In genomic region chr13:71876648-71877279, GRCh38 we compare ENCODE assay signal across 17 cellular contexts. TPM values are rescaled to one million over a fixed set of nuclear protein-coding genes. Genes with fewer than 3 reads are reported as not detected.
DNase-seq lines count a peak whose midpoint lies in the region; ATAC-seq and TF ChIP-seq lines count a peak whose summit lies in the region.
"Had no signal": no experiment of that assay in that cellular context is flagged by ENCODE, and none has a peak within 500 bp of the region (broad histone marks: within the 10 kb centered on the region; RNA-seq: fewer than 3 reads in every experiment).

No MANE protein-coding gene starts in this region.

- peaks cover 5% of the 10 kb centered on the region for H3K9me3 Mint-ChIP-seq in WTC11
- H3K9me3 Mint-ChIP-seq in neural progenitor cell, result peaks cover 2% of the 10 kb centered on the region
- H3K9me3 Mint-ChIP-seq: activated naive CD8-positive, alpha-beta T cell treated with anti-CD3 and anti-CD28 coated beads, Interleukin-2, amount 10 ng/mL, durations not matched to agents 7 days and 5 days; stimulated activated memory B cell treated with anti-CD40 and anti-IgM and Interleukin-4, amounts not matched to agents 10 μg/mL and 1 μg/mL and 100 μg/mL, for 72 hours had no signal

- H3K27me3 ChIP-seq in neural progenitor cell, result no peaks in the 10 kb centered on the region
- H3K27me3 ChIP-seq: brain microvascular endothelial cell, colonic mucosa, pancreas had no signal

- H3K36me3 ChIP-seq in neural progenitor cell, result no peaks in the 10 kb centered on the region
- H3K36me3 ChIP-seq: brain microvascular endothelial cell, colonic mucosa, pancreas had no signal

- no peaks in the 10 kb centered on the region for H3K9me3 ChIP-seq in neural progenitor cell (ENCODE audit: low read depth)
- H3K9me3 ChIP-seq: colonic mucosa, pancreas had no signal

- peaks cover 49% of the 10 kb centered on the region for H3K4me1 Mint-ChIP-seq in WTC11
- peaks cover 31% of the 10 kb centered on the region for H3K4me1 Mint-ChIP-seq in neural progenitor cell
- H3K4me1 Mint-ChIP-seq: stimulated activated memory B cell treated with anti-CD40 and anti-IgM and Interleukin-4, amounts not matched to agents 10 μg/mL and 1 μg/mL and 100 μg/mL, for 72 hours had no signal

- no peak for DNase-seq in WTC11 (ENCODE audit: low spot score)
- DNase-seq in neural progenitor cell (ENCODE audit: low spot score), result no peak
- no peak for DNase-seq in caudate nucleus (lab: John Stamatoyannopoulos, UW)
- DNase-seq: activated CD4-positive, alpha-beta T cell treated with anti-CD3 and anti-CD28 coated beads for 36 hours; activated naive CD8-positive, alpha-beta T cell treated with anti-CD3 and anti-CD28 coated beads, Interleukin-2, amount 10 ng/mL, durations not matched to agents 7 days and 5 days; brain microvascular endothelial cell; colonic mucosa; EL; Karpas-422; NCI-H510A; pancreas had no signal

- H3K4me2 ChIP-seq in neural progenitor cell, result peak overlapping the region; percentile 71

- H3K36me3 Mint-ChIP-seq in WTC11, result no peaks in the 10 kb centered on the region
- no peaks in the 10 kb centered on the region for H3K36me3 Mint-ChIP-seq in neural progenitor cell
- H3K36me3 Mint-ChIP-seq: activated naive CD8-positive, alpha-beta T cell treated with anti-CD3 and anti-CD28 coated beads, Interleukin-2, amount 10 ng/mL, durations not matched to agents 7 days and 5 days; stimulated activated memory B cell treated with anti-CD40 and anti-IgM and Interleukin-4, amounts not matched to agents 10 μg/mL and 1 μg/mL and 100 μg/mL, for 72 hours had no signal

- TF ChIP-seq CTCF in WTC11 (IDR thresholded peaks at IDR 0.05) (no peak), neural progenitor cell (IDR thresholded peaks at IDR 0.05) (no peak)

- H3K27ac Mint-ChIP-seq in WTC11 (peak overlapping the region; percentile 91), neural progenitor cell (peak overlapping the region; percentile 44)
- H3K27ac Mint-ChIP-seq: activated CD4-positive, alpha-beta T cell treated with anti-CD3 and anti-CD28 coated beads for 36 hours; activated naive CD8-positive, alpha-beta T cell treated with anti-CD3 and anti-CD28 coated beads, Interleukin-2, amount 10 ng/mL, durations not matched to agents 7 days and 5 days; stimulated activated memory B cell treated with anti-CD40 and anti-IgM and Interleukin-4, amounts not matched to agents 10 μg/mL and 1 μg/mL and 100 μg/mL, for 72 hours had no signal

- H3F3A ChIP-seq in neural progenitor cell (ENCODE audit: low read depth), result peaks cover 27% of the 10 kb centered on the region

- H3K79me2 ChIP-seq in neural progenitor cell (ENCODE audit: low read depth), result no peaks in the 10 kb centered on the region

- ATAC-seq in GM19395 (IDR thresholded peaks at IDR 0.05; ENCODE audit: unreplicated experiment), result peak; percentile 51
- ATAC-seq in HG02870 (IDR thresholded peaks at IDR 0.05; ENCODE audit: unreplicated experiment), result peak; percentile 40
- ATAC-seq in WTC11, result peak; percentile 18; the same call in 1 of the 2 replicates
- ATAC-seq in GM18870 (IDR thresholded peaks at IDR 0.05; ENCODE audit: unreplicated experiment), result no peak
- ATAC-seq in HG03097 (IDR thresholded peaks at IDR 0.05; ENCODE audit: low FRiP score, unreplicated experiment), result no peak
- ATAC-seq: activated CD4-positive, alpha-beta T cell treated with anti-CD3 and anti-CD28 coated beads for 36 hours; pancreas; sciatic nerve; stimulated activated memory B cell treated with anti-CD40 and anti-IgM and Interleukin-4, amounts not matched to agents 10 μg/mL and 1 μg/mL and 100 μg/mL, for 72 hours had no signal

- POLR2A ChIA-PET in WTC11 (lab: Charles Lee), result interaction anchor here (0.5 kb wide), 1 partner anchor 10 kb away, joined by 3 read pairs; the partner anchor contains the start of gene DACH1

- H3K27me3 Mint-ChIP-seq in WTC11 (ENCODE audit: low read depth) (peaks cover 20% of the 10 kb centered on the region), neural progenitor cell (ENCODE audit: insufficient read depth, low read depth) (no peaks in the 10 kb centered on the region)
- H3K27me3 Mint-ChIP-seq: stimulated activated memory B cell treated with anti-CD40 and anti-IgM and Interleukin-4, amounts not matched to agents 10 μg/mL and 1 μg/mL and 100 μg/mL, for 72 hours had no signal

- H3K4me1 ChIP-seq in neural progenitor cell, result peaks cover 60% of the 10 kb centered on the region
- H3K4me1 ChIP-seq: colonic mucosa, pancreas had no signal

- no peak overlapping the region for H2AFZ ChIP-seq in neural progenitor cell (replicated peaks)

- CTCF ChIA-PET in WTC11 (lab: Charles Lee), result interaction anchor here (1.4 to 1.8 kb wide), 3 partner anchors 8 to 556 kb away, joined by 4 to 10 read pairs (median 8); partner anchors contain the start of gene DACH1

- H3K4me3 ChIP-seq in neural progenitor cell, result peak overlapping the region; percentile 32
- H3K4me3 ChIP-seq: colonic mucosa, pancreas had no signal

- H4K20me1 ChIP-seq in neural progenitor cell (ENCODE audit: low read depth), result no peaks in the 10 kb centered on the region

- H3K27ac ChIP-seq in neural progenitor cell (peak overlapping the region; percentile 93), caudate nucleus (ENCODE audit: low read depth, low read length) (no peak overlapping the region)
- H3K27ac ChIP-seq: brain microvascular endothelial cell, colonic mucosa, pancreas had no signal

- no peak overlapping the region for H3K9ac ChIP-seq in neural progenitor cell

- H3K4me3 Mint-ChIP-seq in WTC11 (peak overlapping the region; percentile 47), neural progenitor cell (peak overlapping the region; percentile 34)
- H3K4me3 Mint-ChIP-seq: activated CD4-positive, alpha-beta T cell treated with anti-CD3 and anti-CD28 coated beads for 36 hours; activated naive CD8-positive, alpha-beta T cell treated with anti-CD3 and anti-CD28 coated beads, Interleukin-2, amount 10 ng/mL, durations not matched to agents 7 days and 5 days; stimulated activated memory B cell treated with anti-CD40 and anti-IgM and Interleukin-4, amounts not matched to agents 10 μg/mL and 1 μg/mL and 100 μg/mL, for 72 hours had no signal

TF ChIP-seq in WTC11, 78 proteins besides CTCF, POLR2A, EP300 and RAD21:
- TF ChIP-seq, protein P1, sequence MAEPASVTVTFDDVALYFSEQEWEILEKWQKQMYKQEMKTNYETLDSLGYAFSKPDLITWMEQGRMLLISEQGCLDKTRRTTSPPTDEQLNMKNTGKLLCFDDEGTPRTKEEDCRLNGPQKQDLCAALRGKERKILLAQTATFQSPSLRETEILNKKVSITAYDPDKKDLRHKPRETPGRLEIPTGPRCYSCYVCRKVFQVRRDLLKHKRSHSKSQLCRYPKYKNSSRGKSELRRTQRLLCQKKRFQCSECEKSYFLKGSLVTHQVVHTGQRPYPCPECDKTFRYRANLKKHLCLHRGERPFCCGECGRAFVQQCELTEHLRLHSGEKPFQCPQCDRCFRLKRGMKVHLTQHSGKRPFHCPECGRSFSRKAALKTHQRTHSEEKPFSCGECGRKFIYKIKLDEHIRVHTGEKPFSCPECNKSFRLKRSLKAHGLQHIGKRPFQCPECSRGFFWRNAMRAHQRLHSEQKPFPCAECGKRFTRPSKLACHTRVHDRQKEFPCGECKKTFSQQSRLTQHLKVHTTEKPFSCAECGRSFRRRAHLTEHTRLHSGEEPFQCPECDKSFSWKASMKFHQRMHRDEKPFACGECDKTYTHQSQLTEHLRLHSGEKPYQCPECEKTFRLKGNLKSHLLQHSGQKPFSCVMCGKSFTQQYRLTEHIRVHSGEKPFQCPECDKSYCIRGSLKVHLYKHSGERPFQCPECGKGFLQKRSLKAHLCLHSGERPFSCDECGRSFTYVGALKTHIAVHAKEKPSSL (CRISPR knock-in tag; conservative IDR thresholded peaks at IDR 0.05), result no peak
- TF ChIP-seq CDX4 (CRISPR knock-in tag; IDR thresholded peaks at IDR 0.05; ENCODE audit: borderline replicate concordance) (no peak), IRF2 (CRISPR knock-in tag; IDR thresholded peaks at IDR 0.05; ENCODE audit: borderline replicate concordance, low read depth) (no peak), PREB (CRISPR knock-in tag; IDR thresholded peaks at IDR 0.05; ENCODE audit: borderline replicate concordance) (no peak), ZNF423 (CRISPR knock-in tag; IDR thresholded peaks at IDR 0.05) (no peak)
- TF ChIP-seq, protein P2, sequence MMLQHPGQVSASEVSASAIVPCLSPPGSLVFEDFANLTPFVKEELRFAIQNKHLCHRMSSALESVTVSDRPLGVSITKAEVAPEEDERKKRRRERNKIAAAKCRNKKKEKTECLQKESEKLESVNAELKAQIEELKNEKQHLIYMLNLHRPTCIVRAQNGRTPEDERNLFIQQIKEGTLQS (CRISPR knock-in tag; conservative IDR thresholded peaks at IDR 0.05), result no peak

RNA-seq across cellular contexts. Expression of gene DACH1, which starts 9.8 kb away (rescaled TPM):
- 0.31 to 0.39 TPM (median 0.37 TPM) in 3 replicates for total RNA-seq in WTC11 (2021)
- 18.6 and 27.6 TPM in 2 replicates for total RNA-seq in neural progenitor cell (ENCODE audit: low replicate concordance)
- total RNA-seq: activated naive CD8-positive, alpha-beta T cell treated with anti-CD3 and anti-CD28 coated beads, Interleukin-2, amount 10 ng/mL, durations not matched to agents 7 days and 5 days had no signal

Comparison
In these comparisons a context has a peak if more than half of its experiments do, and no peak if none do; other contexts are left out.
1. ATAC-seq: peak in GM19395 (single experiment), HG02870 (single experiment) and WTC11 (single experiment); none in GM18870 (single experiment) and HG03097 (single experiment).
2. RNA of gene DACH1, which starts 9.8 kb away (total RNA-seq): 18.6 to 27.6 TPM in neural progenitor cell; 0.31 to 0.39 TPM in WTC11; every median in the first group is over 10 times any median in the second.